ENCODE assay signal across 1 cellular context in the genomic region with DNA sequence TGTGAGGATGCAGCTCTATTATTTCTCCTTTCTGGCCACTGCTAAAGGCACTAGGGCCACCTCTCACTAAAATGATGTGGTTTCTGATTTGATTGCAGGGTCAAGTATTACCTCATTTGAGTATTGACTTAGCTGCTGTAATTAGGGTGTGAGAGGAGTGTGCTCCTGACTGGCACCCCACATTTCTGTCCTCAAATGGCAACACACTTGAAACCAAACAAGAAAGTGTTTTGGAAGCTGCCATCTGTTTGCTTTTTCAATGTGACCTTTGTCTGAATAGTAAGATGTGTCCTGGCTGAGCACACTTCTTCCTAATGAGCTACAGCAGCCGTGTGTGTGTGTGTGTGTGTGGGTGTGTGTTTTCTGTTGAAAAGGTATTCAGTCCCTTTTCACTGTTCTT.
TF ChIP-seq lines count a peak whose summit lies in the region.

No MANE protein-coding gene starts in this region.

TF ChIP-seq in GM12878, 131 proteins besides CTCF, POLR2A, EP300 and RAD21 (continued from another document):
- TF ChIP-seq, protein P1, sequence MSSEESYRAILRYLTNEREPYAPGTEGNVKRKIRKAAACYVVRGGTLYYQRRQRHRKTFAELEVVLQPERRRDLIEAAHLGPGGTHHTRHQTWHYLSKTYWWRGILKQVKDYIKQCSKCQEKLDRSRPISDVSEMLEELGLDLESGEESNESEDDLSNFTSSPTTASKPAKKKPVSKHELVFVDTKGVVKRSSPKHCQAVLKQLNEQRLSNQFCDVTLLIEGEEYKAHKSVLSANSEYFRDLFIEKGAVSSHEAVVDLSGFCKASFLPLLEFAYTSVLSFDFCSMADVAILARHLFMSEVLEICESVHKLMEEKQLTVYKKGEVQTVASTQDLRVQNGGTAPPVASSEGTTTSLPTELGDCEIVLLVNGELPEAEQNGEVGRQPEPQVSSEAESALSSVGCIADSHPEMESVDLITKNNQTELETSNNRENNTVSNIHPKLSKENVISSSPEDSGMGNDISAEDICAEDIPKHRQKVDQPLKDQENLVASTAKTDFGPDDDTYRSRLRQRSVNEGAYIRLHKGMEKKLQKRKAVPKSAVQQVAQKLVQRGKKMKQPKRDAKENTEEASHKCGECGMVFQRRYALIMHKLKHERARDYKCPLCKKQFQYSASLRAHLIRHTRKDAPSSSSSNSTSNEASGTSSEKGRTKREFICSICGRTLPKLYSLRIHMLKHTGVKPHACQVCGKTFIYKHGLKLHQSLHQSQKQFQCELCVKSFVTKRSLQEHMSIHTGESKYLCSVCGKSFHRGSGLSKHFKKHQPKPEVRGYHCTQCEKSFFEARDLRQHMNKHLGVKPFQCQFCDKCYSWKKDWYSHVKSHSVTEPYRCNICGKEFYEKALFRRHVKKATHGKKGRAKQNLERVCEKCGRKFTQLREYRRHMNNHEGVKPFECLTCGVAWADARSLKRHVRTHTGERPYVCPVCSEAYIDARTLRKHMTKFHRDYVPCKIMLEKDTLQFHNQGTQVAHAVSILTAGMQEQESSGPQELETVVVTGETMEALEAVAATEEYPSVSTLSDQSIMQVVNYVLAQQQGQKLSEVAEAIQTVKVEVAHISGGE (CRISPR knock-in tag; IDR thresholded peaks at IDR 0.05), result no peak
- peak; percentile 6 to 52; a peak in 1 of 4 replicates for TF ChIP-seq BHLHE40 (IDR thresholded peaks at IDR 0.05; ENCODE audit: borderline replicate concordance in 1 of 2, low read depth in 2 of 2, low read length in 1 of 2)
- TF ChIP-seq MYC (IDR thresholded peaks at IDR 0.05; ENCODE audit: insufficient read depth, insufficient read length, insufficient replicate concordance, low read length, severe bottlenecking), result no peak
- TF ChIP-seq SP1 (IDR thresholded peaks at IDR 0.05; ENCODE audit: low read depth, low read length), result no peak
- TF ChIP-seq CBX3 (IDR thresholded peaks at IDR 0.05; ENCODE audit: borderline replicate concordance, low read depth), result no peak
- no peak for TF ChIP-seq ZNF384 (IDR thresholded peaks at IDR 0.05; ENCODE audit: borderline replicate concordance, low read depth, low read length)
- TF ChIP-seq, protein P2, sequence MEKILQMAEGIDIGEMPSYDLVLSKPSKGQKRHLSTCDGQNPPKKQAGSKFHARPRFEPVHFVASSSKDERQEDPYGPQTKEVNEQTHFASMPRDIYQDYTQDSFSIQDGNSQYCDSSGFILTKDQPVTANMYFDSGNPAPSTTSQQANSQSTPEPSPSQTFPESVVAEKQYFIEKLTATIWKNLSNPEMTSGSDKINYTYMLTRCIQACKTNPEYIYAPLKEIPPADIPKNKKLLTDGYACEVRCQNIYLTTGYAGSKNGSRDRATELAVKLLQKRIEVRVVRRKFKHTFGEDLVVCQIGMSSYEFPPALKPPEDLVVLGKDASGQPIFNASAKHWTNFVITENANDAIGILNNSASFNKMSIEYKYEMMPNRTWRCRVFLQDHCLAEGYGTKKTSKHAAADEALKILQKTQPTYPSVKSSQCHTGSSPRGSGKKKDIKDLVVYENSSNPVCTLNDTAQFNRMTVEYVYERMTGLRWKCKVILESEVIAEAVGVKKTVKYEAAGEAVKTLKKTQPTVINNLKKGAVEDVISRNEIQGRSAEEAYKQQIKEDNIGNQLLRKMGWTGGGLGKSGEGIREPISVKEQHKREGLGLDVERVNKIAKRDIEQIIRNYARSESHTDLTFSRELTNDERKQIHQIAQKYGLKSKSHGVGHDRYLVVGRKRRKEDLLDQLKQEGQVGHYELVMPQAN (conservative IDR thresholded peaks at IDR 0.05), result no peak
- no peak for TF ChIP-seq RB1 (IDR thresholded peaks at IDR 0.05; ENCODE audit: borderline replicate concordance)
- TF ChIP-seq BRCA1 (IDR thresholded peaks at IDR 0.05; ENCODE audit: low read depth, low read length), result no peak
- TF ChIP-seq ETV6 (conservative IDR thresholded peaks at IDR 0.05 in 1 of 2, IDR thresholded peaks at IDR 0.05 in 1 of 2; ENCODE audit: borderline replicate concordance in 1 of 2, low read depth in 1 of 2), result no peak
- TF ChIP-seq ATF7 (IDR thresholded peaks at IDR 0.05; ENCODE audit: low read depth), result peak; percentile 47; the same call in 1 of the 2 replicates
- TF ChIP-seq, protein P3, sequence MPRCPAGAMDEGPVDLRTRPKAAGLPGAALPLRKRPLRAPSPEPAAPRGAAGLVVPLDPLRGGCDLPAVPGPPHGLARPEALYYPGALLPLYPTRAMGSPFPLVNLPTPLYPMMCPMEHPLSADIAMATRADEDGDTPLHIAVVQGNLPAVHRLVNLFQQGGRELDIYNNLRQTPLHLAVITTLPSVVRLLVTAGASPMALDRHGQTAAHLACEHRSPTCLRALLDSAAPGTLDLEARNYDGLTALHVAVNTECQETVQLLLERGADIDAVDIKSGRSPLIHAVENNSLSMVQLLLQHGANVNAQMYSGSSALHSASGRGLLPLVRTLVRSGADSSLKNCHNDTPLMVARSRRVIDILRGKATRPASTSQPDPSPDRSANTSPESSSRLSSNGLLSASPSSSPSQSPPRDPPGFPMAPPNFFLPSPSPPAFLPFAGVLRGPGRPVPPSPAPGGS (IDR thresholded peaks at IDR 0.05; ENCODE audit: borderline replicate concordance, insufficient read depth, low read depth, low read length, poor library complexity, severe bottlenecking), result no peak
- TF ChIP-seq IKZF2 (IDR thresholded peaks at IDR 0.05), result peak; percentile 32 to 39; a peak in 1 of 4 replicates
- TF ChIP-seq, protein P4, sequence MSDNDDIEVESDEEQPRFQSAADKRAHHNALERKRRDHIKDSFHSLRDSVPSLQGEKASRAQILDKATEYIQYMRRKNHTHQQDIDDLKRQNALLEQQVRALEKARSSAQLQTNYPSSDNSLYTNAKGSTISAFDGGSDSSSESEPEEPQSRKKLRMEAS (IDR thresholded peaks at IDR 0.05; ENCODE audit: low read depth, low read length), result no peak
- peak; percentile 59 for TF ChIP-seq IKZF1 (conservative IDR thresholded peaks at IDR 0.05)
